Comparison of ENCODE assay signal across 23 cellular contexts in the genomic region with DNA sequence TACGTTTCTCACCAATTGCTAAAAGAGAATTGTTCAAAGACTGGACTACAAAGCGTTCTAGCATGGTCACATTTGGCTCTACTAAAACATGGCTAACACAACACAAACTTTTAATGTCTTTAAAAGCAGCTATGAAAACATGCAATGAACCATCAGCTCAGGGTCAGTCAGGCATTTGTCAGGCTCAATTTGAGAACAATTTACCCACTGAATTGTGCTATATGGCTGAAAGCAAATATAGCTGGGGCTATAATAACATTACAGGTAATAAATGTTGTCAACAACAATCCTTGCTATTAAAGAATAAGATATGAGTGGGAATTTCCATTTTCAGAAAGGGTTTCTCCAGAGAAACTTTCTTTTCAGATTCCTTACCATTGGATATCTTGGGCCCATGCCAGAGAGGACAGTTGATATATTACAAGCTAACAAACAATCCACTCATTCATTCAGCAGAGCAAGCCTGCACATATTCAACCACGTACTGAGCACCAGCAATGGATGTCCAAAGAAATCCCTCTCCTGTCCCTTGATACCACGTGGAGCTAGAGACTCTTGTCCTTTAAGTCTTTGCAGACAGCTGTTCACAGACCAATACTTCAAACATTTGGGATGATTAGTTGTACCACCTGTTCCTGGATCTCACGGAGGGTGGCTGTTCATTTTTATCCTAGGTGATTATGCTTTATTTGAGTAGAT.
A peak's percentile ranks its signal among the peaks of the same experiment; 100 is the strongest.
DNase-seq lines count a peak whose midpoint lies in the region; ATAC-seq and TF ChIP-seq lines count a peak whose summit lies in the region.
"Had no signal": no experiment of that assay in that cellular context is flagged by ENCODE, and none has a peak within 500 bp of the region (broad histone marks: within the 10 kb centered on the region; RNA-seq: fewer than 3 reads in every experiment).

No MANE protein-coding gene starts in this region.

- in situ Hi-C loops in G401 (cut with HindIII; ENCODE audit: low sequenced_read_pairs) = no loop called here

- peak; percentile 59 for ATAC-seq in sciatic nerve
- ATAC-seq in GM18505 (IDR thresholded peaks at IDR 0.05; ENCODE audit: unreplicated experiment) = no peak
- ATAC-seq: activated CD8-positive, alpha-beta T cell treated with anti-CD3 and anti-CD28 coated beads, Interleukin-2, amount 10 ng/mL, durations not matched to agents 7 days and 5 days; CD8-positive, alpha-beta T cell; SK-N-SH treated with all-trans-retinoic acid at 6 μM for 48 hours had no signal

- DNase-seq in DMS 273 (lab: John Stamatoyannopoulos, UW; ENCODE audit: unreplicated experiment) = peak; percentile 48
- no peak for DNase-seq in DMS 273 treated with DMSO at 0.1 percent for 48 hours (lab: John Stamatoyannopoulos, UW)
- peak; percentile 24 for DNase-seq in NCI-H446 treated with DMSO at 0.1 percent for 48 hours (lab: John Stamatoyannopoulos, UW)
- peak; percentile 87 for DNase-seq in SHP77 treated with DMSO at 0.1 percent for 48 hours (lab: John Stamatoyannopoulos, UW)
- no peak for DNase-seq in sciatic nerve (ENCODE audit: low spot score)
- DNase-seq in G401 (ENCODE audit: low spot score) = no peak
- DNase-seq in substantia nigra (lab: John Stamatoyannopoulos, UW) = no peak
- DNase-seq: activated CD4-positive, CD25-positive, alpha-beta regulatory T cell; activated CD8-positive, alpha-beta T cell treated with anti-CD3 and anti-CD28 coated beads, Interleukin-2, amount 10 ng/mL, durations not matched to agents 7 days and 5 days; activated effector memory CD4-positive, alpha-beta T cell treated with Interleukin-2 at 50 U/mL for 16 hours; activated naive CD8-positive, alpha-beta T cell treated with anti-CD3 and anti-CD28 coated beads, Interleukin-2, amount 10 ng/mL, durations not matched to agents 7 days and 5 days; activated T-cell treated with anti-CD3 and anti-CD28 coated beads for 4 hours; AML-193; CD8-positive, alpha-beta T cell; KBM-7; NCI-H1417 treated with DMSO at 0.1 percent for 48 hours; posterior cingulate gyrus; RPMI8226; sigmoid colon; tibial artery had no signal

- H3K27ac ChIP-seq in substantia nigra (ENCODE audit: low read depth, low read length, poor library complexity, severe bottlenecking) = no peak overlapping the region
- H3K27ac ChIP-seq: 22Rv1, sigmoid colon, tibial artery had no signal

- intact Hi-C loops in sciatic nerve (cut with DNase I) = no loop called here

- TF ChIP-seq POLR2A in GM18505 (IDR thresholded peaks at IDR 0.05; ENCODE audit: borderline replicate concordance, extremely low read depth, insufficient read depth, insufficient read length) = no peak

Comparison
In these comparisons a context has a peak if more than half of its experiments do, and no peak if none do; other contexts are left out.
1. DNase-seq: peak in DMS 273 (single experiment), NCI-H446 treated with DMSO at 0.1 percent for 48 hours (single experiment) and SHP77 treated with DMSO at 0.1 percent for 48 hours (single experiment); none in DMS 273 treated with DMSO at 0.1 percent for 48 hours (single experiment), sciatic nerve (single experiment), G401 (single experiment) and substantia nigra (0 of 49).